16 cellular contexts compared by ENCODE assay signal in the genomic region with DNA sequence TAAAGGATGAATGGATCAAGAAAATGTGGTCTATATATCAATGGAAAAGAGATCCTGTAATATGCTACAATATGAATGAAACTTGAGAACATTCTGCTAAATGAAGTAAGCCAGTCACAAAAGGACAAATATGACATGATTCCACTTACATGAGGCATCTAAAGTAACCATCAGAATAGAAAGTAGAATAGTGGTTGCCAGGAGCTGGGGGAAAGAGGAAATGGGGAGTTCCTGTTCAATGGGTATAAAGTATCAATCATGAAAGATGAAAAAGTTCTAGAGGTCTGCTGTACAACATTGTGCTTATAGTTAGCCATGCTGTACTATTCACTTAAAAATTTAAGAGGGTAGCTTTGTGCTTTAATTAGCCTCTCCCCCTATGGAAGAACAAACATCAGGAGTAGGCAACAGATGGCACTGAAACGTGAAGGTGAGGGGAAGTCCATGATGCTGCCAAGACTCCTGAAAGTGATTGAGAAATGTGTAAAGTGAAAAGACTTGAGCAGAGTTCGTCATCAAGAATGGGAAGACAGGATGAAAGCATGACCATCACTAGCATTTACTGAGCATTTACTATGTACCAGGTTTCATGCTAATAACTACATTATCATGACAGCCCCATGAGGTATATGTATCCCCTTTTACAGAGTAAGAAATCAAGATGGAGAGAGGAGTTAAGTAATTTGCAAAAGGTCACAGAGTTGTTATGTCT.
DNase-seq lines count a peak whose midpoint lies in the region; ATAC-seq, FAIRE-seq and TF ChIP-seq lines count a peak whose summit lies in the region.
"Had no signal": no experiment of that assay in that cellular context is flagged by ENCODE, and none has a peak within 500 bp of the region (broad histone marks: within the 10 kb centered on the region; RNA-seq: fewer than 3 reads in every experiment).

No MANE protein-coding gene starts in this region.

- no peak overlapping the region for H3K4me2 ChIP-seq in Karpas-422 (ENCODE audit: low read depth, low read length, poor library complexity, severe bottlenecking)

- H3K27ac Mint-ChIP-seq in HFFc6, result peak overlapping the region; percentile 96
- H3K27ac Mint-ChIP-seq in naive B cell, result peak overlapping the region in 1 of 6 donors; percentile 62
- no peak overlapping the region for H3K27ac Mint-ChIP-seq in CD4-positive, alpha-beta T cell
- H3K27ac Mint-ChIP-seq: activated naive CD8-positive, alpha-beta T cell treated with anti-CD3 and anti-CD28 coated beads, Interleukin-2, amount 10 ng/mL, durations not matched to agents 7 days and 5 days; T-cell had no signal

- H3K79me2 ChIP-seq in Karpas-422 (ENCODE audit: low read length), result no peaks in the 10 kb centered on the region
- H3K79me2 ChIP-seq: parathyroid adenoma had no signal

- FAIRE-seq in GM12891 (lab: Jason Lieb, UNC), result no peak
- FAIRE-seq: GM19239 had no signal

- no peak overlapping the region for H3K9ac ChIP-seq in Karpas-422 (ENCODE audit: low read length)
- H3K9ac ChIP-seq: parathyroid adenoma had no signal

- H3K9me3 Mint-ChIP-seq in HFFc6, result peaks cover 8% of the 10 kb centered on the region; the same call in 1 of the 2 replicates
- H3K9me3 Mint-ChIP-seq in naive B cell, result peaks cover 0 to 7% (median 3%) of the 10 kb centered on the region in 7 donors
- peaks cover 4% of the 10 kb centered on the region for H3K9me3 Mint-ChIP-seq in CD4-positive, alpha-beta T cell

- no peak for ATAC-seq in RWPE2 (ENCODE audit: low read depth)
- peak in 1 of 2 donors; percentile 64 for ATAC-seq in naive B cell (ENCODE audit: low read depth in 2 of 2)
- ATAC-seq in CD4-positive, alpha-beta T cell (ENCODE audit: poor library complexity), result no peak
- no peak for ATAC-seq in HG02938 (IDR thresholded peaks at IDR 0.05; ENCODE audit: unreplicated experiment)
- ATAC-seq: activated CD4-positive, CD25-positive, alpha-beta regulatory T cell treated with anti-CD3 and anti-CD28 coated beads, Interleukin-2, amount 50 U/mL, for 24 hours; T-cell had no signal

- H3K27ac ChIP-seq in RWPE2 (ENCODE audit: poor library complexity, severe bottlenecking) (peak overlapping the region; percentile 67), Karpas-422 (ENCODE audit: low read length) (no peak overlapping the region)
- H3K27ac ChIP-seq in CD4-positive, alpha-beta T cell (ENCODE audit: low read depth, low read length), result no peak overlapping the region
- H3K27ac ChIP-seq: parathyroid adenoma had no signal

- H3K27me3 Mint-ChIP-seq in HFFc6 (ENCODE audit: insufficient read depth), result peaks cover 3% of the 10 kb centered on the region
- no peaks in the 10 kb centered on the region for H3K27me3 Mint-ChIP-seq in naive B cell
- H3K27me3 Mint-ChIP-seq in CD4-positive, alpha-beta T cell, result no peaks in the 10 kb centered on the region
- H3K27me3 Mint-ChIP-seq: activated naive CD8-positive, alpha-beta T cell treated with anti-CD3 and anti-CD28 coated beads, Interleukin-2, amount 10 ng/mL, durations not matched to agents 7 days and 5 days; T-cell had no signal

- no peak overlapping the region for H3K4me3 ChIP-seq in RWPE2 (ENCODE audit: severe bottlenecking)
- no peak overlapping the region for H3K4me3 ChIP-seq in Karpas-422 (ENCODE audit: low read length)

- H3K9me3 ChIP-seq in RWPE2 (ENCODE audit: severe bottlenecking), result no peaks in the 10 kb centered on the region
- H3K9me3 ChIP-seq in Karpas-422 (ENCODE audit: low read length), result no peaks in the 10 kb centered on the region
- H3K9me3 ChIP-seq in CD4-positive, alpha-beta T cell (ENCODE audit: control insufficient read depth, low read length), result no peaks in the 10 kb centered on the region

- TF ChIP-seq CTCF in HFFc6 (IDR thresholded peaks at IDR 0.05) (no peak), RWPE2 (IDR thresholded peaks at IDR 0.05; ENCODE audit: poor library complexity, severe bottlenecking) (no peak)
- TF ChIP-seq CTCF in CD4-positive, alpha-beta T cell (IDR thresholded peaks at IDR 0.05), result no peak

- H2AFZ ChIP-seq in Karpas-422 (ENCODE audit: low read length), result no peak overlapping the region
- H2AFZ ChIP-seq: parathyroid adenoma had no signal

- peak overlapping the region; percentile 50; the same call in 1 of the 2 replicates for H3K4me3 Mint-ChIP-seq in HFFc6
- peak overlapping the region in 1 of 8 donors; percentile 37 for H3K4me3 Mint-ChIP-seq in naive B cell
- no peak overlapping the region for H3K4me3 Mint-ChIP-seq in CD4-positive, alpha-beta T cell
- H3K4me3 Mint-ChIP-seq: activated naive CD8-positive, alpha-beta T cell treated with anti-CD3 and anti-CD28 coated beads, Interleukin-2, amount 10 ng/mL, durations not matched to agents 7 days and 5 days; CD4-positive, CD25-positive, alpha-beta regulatory T cell; T-cell had no signal

- no peaks in the 10 kb centered on the region for H3K9me2 ChIP-seq in Karpas-422 (replicated peaks; ENCODE audit: insufficient read depth, low read length)

- peaks cover 7% of the 10 kb centered on the region; the same call in 1 of the 2 replicates for H4K20me1 ChIP-seq in Karpas-422 (ENCODE audit: insufficient read depth, low read depth, low read length)

- peaks cover 63% of the 10 kb centered on the region for H3K36me3 Mint-ChIP-seq in HFFc6 (ENCODE audit: low read depth)
- H3K36me3 Mint-ChIP-seq in naive B cell, result peaks cover 0 to 4% of the 10 kb centered on the region in 2 donors
- H3K36me3 Mint-ChIP-seq in CD4-positive, alpha-beta T cell (ENCODE audit: low read depth), result peaks cover 35% of the 10 kb centered on the region
- H3K36me3 Mint-ChIP-seq: activated naive CD8-positive, alpha-beta T cell treated with anti-CD3 and anti-CD28 coated beads, Interleukin-2, amount 10 ng/mL, durations not matched to agents 7 days and 5 days; CD4-positive, CD25-positive, alpha-beta regulatory T cell had no signal

- DNase-seq in GM12891 (ENCODE audit: insufficient read length, low spot score), result no peak
- no peak for DNase-seq in HFFc6
- no peak for DNase-seq in RWPE2 (ENCODE audit: low spot score)
- peak; percentile 1 for DNase-seq in naive B cell
- no peak for DNase-seq in Karpas-422
- DNase-seq in CD4-positive, alpha-beta T cell, result no peak
- DNase-seq: activated CD8-positive, alpha-beta memory T cell treated with anti-CD3 and anti-CD28 coated beads, Interleukin-2, amount 50 U/mL, for 4 hours; activated naive CD8-positive, alpha-beta T cell treated with anti-CD3 and anti-CD28 coated beads, Interleukin-2, amount 10 ng/mL, durations not matched to agents 7 days and 5 days; cerebellar nuclear complex; stimulated activated CD4-positive, alpha-beta T cell treated with anti-CD3 and anti-CD28 coated beads, Interleukin-12 subunit alpha, Interleukin-12 subunit beta, amount 100 ng/mL, for 4 hours; T-cell had no signal

- intact Hi-C loops in CD4-positive, alpha-beta T cell (cut with DNase I, micrococcal nuclease), result no loop called here

- CTCF ChIA-PET in CD4-positive, alpha-beta T cell (lab: Charles Lee), result no interaction called here

- H3K27me3 ChIP-seq in RWPE2 (ENCODE audit: insufficient read depth, poor library complexity, severe bottlenecking), result no peaks in the 10 kb centered on the region
- no peaks in the 10 kb centered on the region for H3K27me3 ChIP-seq in Karpas-422 (ENCODE audit: low read length)
- H3K27me3 ChIP-seq in CD4-positive, alpha-beta T cell (ENCODE audit: control insufficient read depth, insufficient read depth, low read length), result no peaks in the 10 kb centered on the region

- H3K36me3 ChIP-seq in RWPE2 (ENCODE audit: low read depth) (peaks cover 67% of the 10 kb centered on the region), Karpas-422 (ENCODE audit: insufficient read depth, low read length) (no peaks in the 10 kb centered on the region)

- H3K4me1 Mint-ChIP-seq in HFFc6 (ENCODE audit: low read depth) (peaks cover 87% of the 10 kb centered on the region), naive B cell (peaks cover 22 to 32% (median 27%) of the 10 kb centered on the region in 3 donors)
- no peaks in the 10 kb centered on the region for H3K4me1 Mint-ChIP-seq in CD4-positive, alpha-beta T cell (ENCODE audit: low read depth)

- POLR2A ChIA-PET in CD4-positive, alpha-beta T cell (lab: Charles Lee), result no interaction called here

- no peak for TF ChIP-seq POLR2A in GM12891 (IDR thresholded peaks at IDR 0.05; ENCODE audit: low read depth, low read length)

- H3K4me1 ChIP-seq in RWPE2 (ENCODE audit: insufficient read depth, poor library complexity, severe bottlenecking), result peaks cover 63% of the 10 kb centered on the region
- H3K4me1 ChIP-seq in Karpas-422 (ENCODE audit: low read length), result no peaks in the 10 kb centered on the region
- H3K4me1 ChIP-seq: parathyroid adenoma had no signal

TF ChIP-seq in GM12891, 5 proteins besides CTCF, POLR2A, EP300 and RAD21:
- TF ChIP-seq PAX5 (IDR thresholded peaks at IDR 0.05; ENCODE audit: insufficient read depth, low read length, severe bottlenecking) (no peak), SPI1 (IDR thresholded peaks at IDR 0.05; ENCODE audit: low read depth, low read length) (peak; percentile 81)
TF ChIP-seq in GM12891: peak in this region for 1.
